1 cellular context compared by ENCODE assay signal in the genomic region with DNA sequence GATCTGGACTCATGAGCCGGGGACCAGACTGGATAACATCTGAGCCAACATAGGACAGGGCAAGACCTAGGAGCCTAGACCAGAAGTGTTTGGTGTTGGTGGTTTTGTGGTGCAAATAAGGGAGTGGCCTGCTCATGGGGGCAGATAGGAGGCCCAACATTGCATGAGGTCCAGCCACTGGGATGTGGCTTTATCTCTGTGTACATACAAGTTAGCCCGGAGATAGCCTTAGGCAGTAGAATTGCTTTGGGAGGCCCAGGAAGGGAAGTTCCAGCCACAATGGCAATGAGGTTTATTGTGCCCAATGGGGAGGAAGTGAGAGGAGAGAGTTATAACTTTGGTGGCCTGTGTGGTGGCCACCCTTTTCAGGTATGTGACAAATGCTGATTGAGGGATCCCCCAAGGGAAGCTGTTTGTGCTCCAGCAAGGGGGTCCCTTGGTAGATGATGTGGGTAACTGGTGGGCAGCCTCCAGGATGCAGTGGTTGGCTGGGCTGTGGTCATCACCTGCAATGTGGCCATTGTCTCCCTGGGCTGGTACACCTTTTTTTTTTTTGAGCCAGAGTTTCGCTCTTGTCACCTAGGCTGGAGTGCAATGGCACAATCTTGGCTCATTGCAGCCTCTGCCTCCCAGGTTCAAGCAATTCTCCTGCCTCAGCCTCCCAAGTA.
TF ChIP-seq lines count a peak whose summit lies in the region.

No MANE protein-coding gene starts in this region.

TF ChIP-seq in K562, 482 proteins besides CTCF, POLR2A, EP300 and RAD21 (continued from another document):
- TF ChIP-seq CUX1 (CRISPR knock-in tag; IDR thresholded peaks at IDR 0.05) (no peak), GATAD2B (IDR thresholded peaks at IDR 0.05; ENCODE audit: borderline replicate concordance) (peak; percentile 60; the same call in 1 of the 2 replicates), KAT7 (CRISPR knock-in tag; IDR thresholded peaks at IDR 0.05; ENCODE audit: borderline replicate concordance) (0 out of 2 replicates have a peak, but pooled peaks have one; percentile 45), XRCC3 (IDR thresholded peaks at IDR 0.05) (no peak), CBFB (CRISPR knock-in tag; IDR thresholded peaks at IDR 0.05) (peak; percentile 87; the same call in 1 of the 2 replicates)
